ENCODE assay signal across 15 cellular contexts in genomic region chr14:52693532-52693931, GRCh38. TPM values are rescaled to one million over a fixed set of nuclear protein-coding genes. Genes with fewer than 3 reads are reported as not detected.
A peak's percentile ranks its signal among the peaks of the same experiment; 100 is the strongest.
DNase-seq lines count a peak whose midpoint lies in the region; ATAC-seq and TF ChIP-seq lines count a peak whose summit lies in the region.
"Had no signal": no experiment of that assay in that cellular context is flagged by ENCODE, and none has a peak within 500 bp of the region (broad histone marks: within the 10 kb centered on the region; RNA-seq: fewer than 3 reads in every experiment).

No MANE protein-coding gene starts in this region.

- no peaks in the 10 kb centered on the region for H3K9me3 Mint-ChIP-seq in CD4-positive, alpha-beta T cell
- no peaks in the 10 kb centered on the region for H3K9me3 Mint-ChIP-seq in activated CD8-positive, alpha-beta T cell treated with anti-CD3 and anti-CD28 coated beads, Interleukin-2, amount 10 ng/mL, durations not matched to agents 7 days and 5 days (ENCODE audit: insufficient read depth)
- H3K9me3 Mint-ChIP-seq: memory B cell had no signal

- H3K79me1 ChIP-seq in mesenchymal stem cell (replicated peaks; ENCODE audit: low read length, poor library complexity, severe bottlenecking), result peaks cover 5% of the 10 kb centered on the region

- H3K36me3 ChIP-seq in HCT116 (ENCODE audit: control insufficient read depth in 1 of 2, insufficient read depth in 2 of 2, low read length in 2 of 2) (no peaks in the 10 kb centered on the region), mesenchymal stem cell (ENCODE audit: control insufficient read depth in 1 of 2, insufficient read depth in 2 of 2, low read depth in 1 of 2, low read length in 2 of 2) (no peaks in the 10 kb centered on the region)

- H2AFZ ChIP-seq in HCT116 (ENCODE audit: low read depth, low read length, poor library complexity, severe bottlenecking), result no peak overlapping the region
- H2AFZ ChIP-seq in mesenchymal stem cell (ENCODE audit: low read depth, low read length), result no peak overlapping the region

- no peak for ATAC-seq in CD4-positive, alpha-beta T cell (ENCODE audit: poor library complexity)
- ATAC-seq in HCT116 (no peak), GM21786 (IDR thresholded peaks at IDR 0.05; ENCODE audit: unreplicated experiment) (no peak)
- ATAC-seq in activated CD8-positive, alpha-beta T cell treated with anti-CD3 and anti-CD28 coated beads, Interleukin-2, amount 10 ng/mL, durations not matched to agents 7 days and 5 days, result no peak

- H3K27ac Mint-ChIP-seq in CD4-positive, alpha-beta T cell, result peak overlapping the region; percentile 34
- H3K27ac Mint-ChIP-seq in activated CD8-positive, alpha-beta T cell treated with anti-CD3 and anti-CD28 coated beads, Interleukin-2, amount 10 ng/mL, durations not matched to agents 7 days and 5 days, result peak overlapping the region; percentile 66
- H3K27ac Mint-ChIP-seq: memory B cell had no signal

- no peaks in the 10 kb centered on the region for H3K27me3 Mint-ChIP-seq in CD4-positive, alpha-beta T cell
- H3K27me3 Mint-ChIP-seq in activated CD8-positive, alpha-beta T cell treated with anti-CD3 and anti-CD28 coated beads, Interleukin-2, amount 10 ng/mL, durations not matched to agents 7 days and 5 days (ENCODE audit: low read depth), result no peaks in the 10 kb centered on the region
- H3K27me3 Mint-ChIP-seq: memory B cell had no signal

- no TSS peak for BruUV-seq in HCT116 (replicated peaks; lab: Mats Ljungman, UMichigan)

- DNase-seq in CD4-positive, alpha-beta T cell, result no peak
- DNase-seq in HCT116 (ENCODE audit: low read depth, low spot score) (no peak), mesenchymal stem cell (no peak), HUDEP-2 (lab: John Stamatoyannopoulos, UW; ENCODE audit: unreplicated experiment in 76 of 76) (no peak), HEK293T (ENCODE audit: extremely low spot score) (no peak), DMS53 (lab: John Stamatoyannopoulos, UW) (no peak)
- no peak for DNase-seq in activated CD8-positive, alpha-beta T cell treated with anti-CD3 and anti-CD28 coated beads, Interleukin-2, amount 10 ng/mL, durations not matched to agents 7 days and 5 days
- DNase-seq: activated CD4-positive, alpha-beta T cell treated with anti-CD3 and anti-CD28 coated beads for 4 hours; aorta; hypothalamus; NCI-H1417; NCI-H524; testis had no signal

- H4K91ac ChIP-seq in mesenchymal stem cell (ENCODE audit: low read length), result no peak overlapping the region

- H3K9me2 ChIP-seq in HCT116 (ENCODE audit: insufficient read depth), result no peaks in the 10 kb centered on the region

- H2BK120ac ChIP-seq in mesenchymal stem cell (ENCODE audit: low read depth, low read length), result no peak overlapping the region

- no peak for TF ChIP-seq POLR2A in HCT116 (IDR thresholded peaks at IDR 0.05; ENCODE audit: borderline replicate concordance, extremely low read depth, insufficient read depth, insufficient read length)

- no peak overlapping the region for H3K4ac ChIP-seq in mesenchymal stem cell (ENCODE audit: low read depth in 1 of 2, low read length in 2 of 2)

- H3K4me3 ChIP-seq in HCT116 (replicated peaks in 1 of 2; ENCODE audit: low read depth in 1 of 2, low read length in 2 of 2), result no peak overlapping the region; a peak in 1 of 4 replicates
- H3K4me3 ChIP-seq in mesenchymal stem cell (ENCODE audit: insufficient read depth in 1 of 2, low read depth in 1 of 2, low read length in 2 of 2), result peak overlapping the region in 1 of 2 experiments; percentile 99

- H4K8ac ChIP-seq in mesenchymal stem cell (ENCODE audit: low read length), result no peak overlapping the region

- no peak overlapping the region for H3K27ac ChIP-seq in CD4-positive, alpha-beta T cell (ENCODE audit: low read depth, low read length)
- H3K27ac ChIP-seq in HCT116 (ENCODE audit: low read depth, low read length) (no peak overlapping the region), mesenchymal stem cell (ENCODE audit: low read length, poor library complexity, severe bottlenecking) (no peak overlapping the region)

- H3K27me3 ChIP-seq in CD4-positive, alpha-beta T cell (ENCODE audit: control insufficient read depth, insufficient read depth, low read length), result no peaks in the 10 kb centered on the region
- no peaks in the 10 kb centered on the region for H3K27me3 ChIP-seq in HCT116 (ENCODE audit: insufficient read depth, low read length)
- H3K27me3 ChIP-seq in mesenchymal stem cell (ENCODE audit: control insufficient read depth in 1 of 2, insufficient read depth in 1 of 2, low read length in 2 of 2), result no peaks in the 10 kb centered on the region
- H3K27me3 ChIP-seq: testis had no signal

- POLR2A ChIA-PET in CD4-positive, alpha-beta T cell (lab: Charles Lee), result interaction anchor here (0.6 kb wide), 1 partner anchor 48 kb away, joined by 3 read pairs; no protein-coding TSS in a partner anchor
- POLR2A ChIA-PET in HCT116 (lab: Charles Lee) (no interaction called here), HEK293T (lab: Yijun Ruan, JAX) (no interaction called here)
- POLR2A ChIA-PET in activated CD8-positive, alpha-beta T cell treated with anti-CD3 and anti-CD28 coated beads, Interleukin-2, amount 10 ng/mL, durations not matched to agents 7 days and 5 days (lab: Charles Lee), result interaction anchor here (0.6 to 0.8 kb wide), 2 partner anchors 98 to 381 kb away, joined by 3 read pairs; partner anchors contain the start of gene GNPNAT1

- H2BK12ac ChIP-seq in mesenchymal stem cell (ENCODE audit: low read length in 2 of 2), result no peak overlapping the region

- peaks cover 61% of the 10 kb centered on the region for H3K4me1 Mint-ChIP-seq in CD4-positive, alpha-beta T cell (ENCODE audit: low read depth)
- peaks cover 53% of the 10 kb centered on the region for H3K4me1 Mint-ChIP-seq in activated CD8-positive, alpha-beta T cell treated with anti-CD3 and anti-CD28 coated beads, Interleukin-2, amount 10 ng/mL, durations not matched to agents 7 days and 5 days (ENCODE audit: low read depth)

- H3K9me3 ChIP-seq in CD4-positive, alpha-beta T cell (ENCODE audit: control insufficient read depth, low read length), result no peaks in the 10 kb centered on the region
- H3K9me3 ChIP-seq in HCT116 (ENCODE audit: control insufficient read depth in 1 of 2, insufficient read depth in 1 of 2, low read depth in 1 of 2, low read length in 2 of 2), result no peaks in the 10 kb centered on the region
- H3K9me3 ChIP-seq in mesenchymal stem cell (ENCODE audit: control insufficient read depth, low read length), result no peaks in the 10 kb centered on the region
- H3K9me3 ChIP-seq: testis had no signal

- H2BK15ac ChIP-seq in mesenchymal stem cell (ENCODE audit: low read depth, poor library complexity, severe bottlenecking), result no peak overlapping the region

- H3K4me1 ChIP-seq in HCT116 (ENCODE audit: control insufficient read depth in 1 of 2, insufficient read depth in 2 of 2, low read length in 2 of 2) (peaks cover 4 to 31% of the 10 kb centered on the region in 2 experiments; a peak in 3 of 4 replicates), mesenchymal stem cell (ENCODE audit: control insufficient read depth, insufficient read depth, low read depth, low read length) (peaks cover 4% of the 10 kb centered on the region)

- H4K20me1 ChIP-seq in HCT116 (ENCODE audit: insufficient read depth), result peaks cover 13% of the 10 kb centered on the region; the same call in 1 of the 2 replicates

- TF ChIP-seq CTCF in CD4-positive, alpha-beta T cell (IDR thresholded peaks at IDR 0.05), result no peak
- no peak for TF ChIP-seq CTCF in HCT116 (IDR thresholded peaks at IDR 0.05 in 2 of 3, conservative IDR thresholded peaks at IDR 0.05 in 1 of 3; ENCODE audit: borderline replicate concordance in 1 of 3, insufficient read depth in 1 of 3, low read depth in 2 of 3, low read length in 2 of 3)

- no peak overlapping the region for H2BK5ac ChIP-seq in mesenchymal stem cell (ENCODE audit: low read depth, low read length, poor library complexity, severe bottlenecking)

- peaks cover 70% of the 10 kb centered on the region for H3K79me2 ChIP-seq in HCT116 (ENCODE audit: insufficient read depth, low read length)

- H3K36me3 Mint-ChIP-seq in CD4-positive, alpha-beta T cell (ENCODE audit: low read depth), result peaks cover 8% of the 10 kb centered on the region
- H3K36me3 Mint-ChIP-seq in activated CD8-positive, alpha-beta T cell treated with anti-CD3 and anti-CD28 coated beads, Interleukin-2, amount 10 ng/mL, durations not matched to agents 7 days and 5 days (ENCODE audit: low read depth), result peaks cover 47% of the 10 kb centered on the region

- H3K18ac ChIP-seq in mesenchymal stem cell (ENCODE audit: low read depth in 1 of 2, low read length in 2 of 2), result no peak overlapping the region

- peak overlapping the region; percentile 67 for H3K4me3 Mint-ChIP-seq in CD4-positive, alpha-beta T cell
- peak overlapping the region; percentile 74 for H3K4me3 Mint-ChIP-seq in activated CD8-positive, alpha-beta T cell treated with anti-CD3 and anti-CD28 coated beads, Interleukin-2, amount 10 ng/mL, durations not matched to agents 7 days and 5 days

- no peak for TF ChIP-seq RAD21 in HCT116 (IDR thresholded peaks at IDR 0.05; ENCODE audit: low read depth)

- no peak overlapping the region for H2AK5ac ChIP-seq in mesenchymal stem cell (ENCODE audit: low read length, severe bottlenecking)

- H3K14ac ChIP-seq in mesenchymal stem cell (ENCODE audit: low read length in 2 of 2), result no peak overlapping the region

- H3K23ac ChIP-seq in mesenchymal stem cell (ENCODE audit: low read length in 2 of 2), result no peak overlapping the region

- CTCF ChIA-PET in CD4-positive, alpha-beta T cell (lab: Charles Lee), result no interaction called here
- CTCF ChIA-PET in HCT116 (lab: Charles Lee) (no interaction called here), HEK293T (lab: Yijun Ruan, JAX) (interaction anchor here (0.7 kb wide), 1 partner anchor 15 kb away, joined by 3 read pairs; no protein-coding TSS in a partner anchor)
- CTCF ChIA-PET in activated CD8-positive, alpha-beta T cell treated with anti-CD3 and anti-CD28 coated beads, Interleukin-2, amount 10 ng/mL, durations not matched to agents 7 days and 5 days (lab: Charles Lee), result interaction anchor here (1.7 kb wide), 1 partner anchor 14 kb away, joined by 5 read pairs; no protein-coding TSS in a partner anchor

- RAD21 ChIA-PET in HCT116 (lab: Charles Lee; ENCODE audit: low non-redundant PET in 1 of 2, low total read pairs in 2 of 2, uncharacterized antibody in 2 of 2, unreplicated experiment in 2 of 2), result no interaction called here

- H3K9ac ChIP-seq in HCT116 (ENCODE audit: low read length) (no peak overlapping the region), mesenchymal stem cell (ENCODE audit: low read length) (peak overlapping the region; percentile 96)

- 98% methylated on average over 7 of the region's 7 CpGs for WGBS in mesenchymal stem cell

- intact Hi-C loops in CD4-positive, alpha-beta T cell (cut with DNase I, micrococcal nuclease), result loop anchor here (5.0 kb wide), 3 partner anchors 39 to 141 kb away; partner anchors contain the start of genes GPR137C (in 1 of the 2), STYX (in 1 of the 2) and TXNDC16 (in 1 of the 2)
- intact Hi-C loops in HCT116 (cut with micrococcal nuclease), result no loop called here

- H3K4me2 ChIP-seq in HCT116 (ENCODE audit: low read length) (peak overlapping the region; percentile 89; the same call in 1 of the 2 replicates), mesenchymal stem cell (ENCODE audit: low read length, poor library complexity, severe bottlenecking) (no peak overlapping the region)

RNA-seq across cellular contexts. Expression of gene ERO1A, which starts 1.8 kb away (rescaled TPM):
- 10 to 100 TPM; 58.6 to 60.7 TPM for total RNA-seq in CD4-positive, alpha-beta T cell
- total RNA-seq in HCT116 (2021; ENCODE audit: unreplicated experiment), result 118 TPM
- 59.3 and 66.0 TPM in 2 replicates for polyA plus RNA-seq in HCT116 (2012)
- 100 to 1,000 TPM; 198 to 200 TPM for total RNA-seq in activated CD8-positive, alpha-beta T cell treated with anti-CD3 and anti-CD28 coated beads, Interleukin-2, amount 10 ng/mL, durations not matched to agents 7 days and 5 days
- 86.7 TPM for polyA plus RNA-seq in mesenchymal stem cell (2013, experiment 1 of 2)
- polyA plus RNA-seq in mesenchymal stem cell (2013, experiment 2 of 2), result 88.2 TPM

RNA-seq across cellular contexts. Expression of gene PSMC6, which starts 13.5 kb away (rescaled TPM):
- total RNA-seq in CD4-positive, alpha-beta T cell, result 100 to 1,000 TPM; 110 to 111 TPM
- total RNA-seq in HCT116 (2021; ENCODE audit: unreplicated experiment), result 71.7 TPM
- 27.7 and 39.8 TPM in 2 replicates for polyA plus RNA-seq in HCT116 (2012)
- total RNA-seq in activated CD8-positive, alpha-beta T cell treated with anti-CD3 and anti-CD28 coated beads, Interleukin-2, amount 10 ng/mL, durations not matched to agents 7 days and 5 days, result 10 to 100 TPM; 85.3 to 88.2 TPM
- 62.7 TPM for polyA plus RNA-seq in mesenchymal stem cell (2013, experiment 1 of 2)
- 66.8 TPM for polyA plus RNA-seq in mesenchymal stem cell (2013, experiment 2 of 2)

RNA-seq across cellular contexts. Expression of gene STYX, which starts 36.4 kb away (rescaled TPM):
- 10 to 100 TPM; 15.3 to 16.2 TPM for total RNA-seq in CD4-positive, alpha-beta T cell
- 16.3 TPM for total RNA-seq in HCT116 (2021; ENCODE audit: unreplicated experiment)
- polyA plus RNA-seq in HCT116 (2012), result 3.4 and 4.5 TPM in 2 replicates
- 10 to 100 TPM; 19.9 to 21.9 TPM for total RNA-seq in activated CD8-positive, alpha-beta T cell treated with anti-CD3 and anti-CD28 coated beads, Interleukin-2, amount 10 ng/mL, durations not matched to agents 7 days and 5 days
- 16.8 TPM for polyA plus RNA-seq in mesenchymal stem cell (2013, experiment 1 of 2)
- polyA plus RNA-seq in mesenchymal stem cell (2013, experiment 2 of 2), result 17.3 TPM

Comparison
In these comparisons a context has a peak if more than half of its experiments do, and no peak if none do; other contexts are left out.
1. CTCF ChIA-PET loops: an anchor here in activated CD8-positive, alpha-beta T cell treated with anti-CD3 and anti-CD28 coated beads, Interleukin-2, amount 10 ng/mL, durations not matched to agents 7 days and 5 days (1.7 kb wide) and HEK293T (0.7 kb wide); none called in CD4-positive, alpha-beta T cell and HCT116.
2. POLR2A ChIA-PET loops: an anchor here in CD4-positive, alpha-beta T cell (0.6 kb wide) and activated CD8-positive, alpha-beta T cell treated with anti-CD3 and anti-CD28 coated beads, Interleukin-2, amount 10 ng/mL, durations not matched to agents 7 days and 5 days (0.6 to 0.8 kb wide); none called in HCT116 and HEK293T.